ENCODE assay signal across 6 cellular contexts in genomic region chr14:18964878-18965277, GRCh38. TPM values are rescaled to one million over a fixed set of nuclear protein-coding genes. Genes with fewer than 3 reads are reported as not detected.
"Had no signal": no experiment of that assay in that cellular context is flagged by ENCODE, and none has a peak within 500 bp of the region (broad histone marks: within the 10 kb centered on the region; RNA-seq: fewer than 3 reads in every experiment).

No MANE protein-coding gene starts in this region.

RNA-seq across cellular contexts. Expression of gene POTEM, which starts 2.4 kb away (rescaled TPM):
- total RNA-seq: GM23248, H4, H7, HFFc6, HT1080, IMR-90 had no signal
- polyA plus RNA-seq: GM23248, IMR-90 had no signal
